ENCODE assay signal across 8 cellular contexts in genomic region chr12:1690578-1691122, GRCh38. TPM values are rescaled to one million over a fixed set of nuclear protein-coding genes. Genes with fewer than 3 reads are reported as not detected.
A peak's percentile ranks its signal among the peaks of the same experiment; 100 is the strongest.
DNase-seq lines count a peak whose midpoint lies in the region; ATAC-seq and TF ChIP-seq lines count a peak whose summit lies in the region.

ADIPOR2 (plus strand) TSS chr12:1691070; CDS start chr12:1754344, 63,274 bp downstream.

- peak; percentile 97 for ATAC-seq in GM19395 (IDR thresholded peaks at IDR 0.05; ENCODE audit: unreplicated experiment)
- peak; percentile 81 for ATAC-seq in HG03558 (IDR thresholded peaks at IDR 0.05; ENCODE audit: extremely low read depth, unreplicated experiment)
- ATAC-seq in left lung, result peak; percentile 99

- intact Hi-C loops in CD14-positive monocyte (cut with micrococcal nuclease), result no loop called here
- intact Hi-C loops in dendritic cell treated with granulocyte-macrophage colony-stimulating factor and Interleukin-4, amounts not matched to agents 40 ng/mL and 50 ng/mL, for 4 days (cut with micrococcal nuclease), result loop anchor here (2.0 kb wide), 1 partner anchor 30 kb away; no protein-coding TSS in a partner anchor
- intact Hi-C loops in left lung (cut with DNase I), result no loop called here

- H3K27me3 Mint-ChIP-seq in CD14-positive monocyte (ENCODE audit: low read depth in 3 of 3), result peaks cover 0 to 2% (median 0%) of the 10 kb centered on the region in 3 donors
- no peaks in the 10 kb centered on the region for H3K27me3 Mint-ChIP-seq in dendritic cell treated with granulocyte-macrophage colony-stimulating factor and Interleukin-4, amounts not matched to agents 40 ng/mL and 50 ng/mL, for 4 days

- H3K27me3 ChIP-seq in left lung, result no peaks in the 10 kb centered on the region

- no peaks in the 10 kb centered on the region for H3K36me3 ChIP-seq in left lung

- peaks cover 2 to 9% of the 10 kb centered on the region in 2 donors for H3K36me3 Mint-ChIP-seq in CD14-positive monocyte
- H3K36me3 Mint-ChIP-seq in dendritic cell treated with granulocyte-macrophage colony-stimulating factor and Interleukin-4, amounts not matched to agents 40 ng/mL and 50 ng/mL, for 4 days (ENCODE audit: low read depth), result peaks cover 7% of the 10 kb centered on the region

- H3K4me3 ChIP-seq in left lung, result peak within 1 kb of the TSS; percentile 87 to 93

- peak; percentile 94 for DNase-seq in CD14-positive monocyte (ENCODE audit: low spot score)
- peak; percentile 61 for DNase-seq in NCI-H748 treated with DMSO at 0.1 percent for 48 hours (lab: John Stamatoyannopoulos, UW)
- DNase-seq in activated CD4-positive, alpha-beta T cell treated with anti-CD3 and anti-CD28 coated beads, Interleukin-2, amount 50 U/mL, for 24 hours (ENCODE audit: low read depth in 1 of 2, low spot score in 1 of 2), result peak; percentile 87 to 91
- peak; percentile 95 to 96 for DNase-seq in left lung
- peak; percentile 93 for DNase-seq in stimulated activated CD4-positive, alpha-beta T cell treated with anti-CD3 and anti-CD28 coated beads, Interleukin-2, amount 100 ng/mL, for 4 hours (ENCODE audit: low read depth)

- no peak for TF ChIP-seq CTCF in CD14-positive monocyte (IDR thresholded peaks at IDR 0.05)
- no peak for TF ChIP-seq CTCF in left lung (IDR thresholded peaks at IDR 0.05)

- H3K4me1 ChIP-seq in left lung, result peaks cover 5 to 46% of the 10 kb centered on the region in 2 donors

- H3K9me3 ChIP-seq in left lung, result no peaks in the 10 kb centered on the region

- peaks cover 0 to 2% (median 0%) of the 10 kb centered on the region in 7 donors for H3K9me3 Mint-ChIP-seq in CD14-positive monocyte
- no peaks in the 10 kb centered on the region for H3K9me3 Mint-ChIP-seq in dendritic cell treated with granulocyte-macrophage colony-stimulating factor and Interleukin-4, amounts not matched to agents 40 ng/mL and 50 ng/mL, for 4 days

- H3K4me3 Mint-ChIP-seq in CD14-positive monocyte, result peak within 1 kb of the TSS; percentile 85 to 94
- peak within 1 kb of the TSS; percentile 96 for H3K4me3 Mint-ChIP-seq in dendritic cell treated with granulocyte-macrophage colony-stimulating factor and Interleukin-4, amounts not matched to agents 40 ng/mL and 50 ng/mL, for 4 days

- peaks cover 40% of the 10 kb centered on the region for H3K4me1 Mint-ChIP-seq in CD14-positive monocyte
- H3K4me1 Mint-ChIP-seq in dendritic cell treated with granulocyte-macrophage colony-stimulating factor and Interleukin-4, amounts not matched to agents 40 ng/mL and 50 ng/mL, for 4 days (ENCODE audit: low read depth), result peaks cover 30% of the 10 kb centered on the region

- H3K27ac Mint-ChIP-seq in CD14-positive monocyte, result peak within 1 kb of the TSS; percentile 93 to 99 (median 98)
- H3K27ac Mint-ChIP-seq in dendritic cell treated with granulocyte-macrophage colony-stimulating factor and Interleukin-4, amounts not matched to agents 40 ng/mL and 50 ng/mL, for 4 days, result peak within 1 kb of the TSS; percentile 95

- H3K27ac ChIP-seq in left lung, result peak within 1 kb of the TSS; percentile 94 to 97

RNA-seq across cellular contexts. Expression of gene ADIPOR2, which starts in this region (rescaled TPM):
- 1 to 10 TPM; 3.9 to 6.2 TPM for polyA plus RNA-seq in CD14-positive monocyte
- total RNA-seq in left lung, result 10 to 100 TPM; 52.9 to 66.8 TPM

Comparison
In these comparisons a context has a peak if more than half of its experiments do, and no peak if none do; other contexts are left out.
1. Peak in every context shown above with its lines: DNase-seq, ATAC-seq, H3K4me3 ChIP-seq and H3K27ac ChIP-seq.